In the genomic region with DNA sequence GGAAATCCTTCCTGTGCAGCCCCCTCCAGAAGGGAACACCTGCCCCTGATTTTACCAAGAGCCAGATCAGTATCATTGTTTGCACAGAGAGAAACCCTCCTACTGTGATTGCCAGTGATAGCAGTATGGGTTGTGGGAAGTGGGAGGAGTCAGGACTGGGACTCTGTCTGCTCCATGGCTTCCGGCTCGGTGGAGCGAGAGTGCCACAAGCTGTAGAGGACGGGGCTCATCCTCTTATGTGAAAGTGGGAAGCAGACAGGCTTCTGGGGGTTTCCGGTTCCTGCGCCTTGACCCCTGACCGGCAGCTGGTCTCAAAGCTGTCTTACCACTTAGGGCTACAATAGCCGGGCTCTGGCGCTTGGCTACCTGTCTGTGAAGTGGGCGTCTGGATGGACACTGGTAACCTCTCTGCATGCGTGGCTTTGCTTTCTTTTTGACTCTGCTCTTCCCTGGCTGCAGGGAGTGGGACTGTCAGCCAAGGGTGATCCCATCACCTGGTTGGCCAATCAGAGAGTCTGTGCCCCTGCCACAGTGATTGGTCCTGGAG, we compare ENCODE assay signal across 16 cellular contexts.
DNase-seq lines count a peak whose midpoint lies in the region; ATAC-seq and TF ChIP-seq lines count a peak whose summit lies in the region.
"Had no signal": no experiment of that assay in that cellular context is flagged by ENCODE, and none has a peak within 500 bp of the region (broad histone marks: within the 10 kb centered on the region; RNA-seq: fewer than 3 reads in every experiment).

No MANE protein-coding gene starts in this region.

- no peak for TF ChIP-seq POLR2A in ovary (IDR thresholded peaks at IDR 0.05)

- H3K4me1 ChIP-seq in ovary (ENCODE audit: insufficient read depth) = no peaks in the 10 kb centered on the region
- H3K4me1 ChIP-seq: ascending aorta had no signal

- no peak overlapping the region for H3K4me3 Mint-ChIP-seq in activated naive CD4-positive, alpha-beta T cell treated with anti-CD3 and anti-CD28 coated beads, Interleukin-2, amount 10 ng/mL, durations not matched to agents 7 days and 5 days
- H3K4me3 Mint-ChIP-seq: activated CD4-positive, alpha-beta T cell treated with anti-CD3 and anti-CD28 coated beads for 36 hours had no signal

- no peak overlapping the region for H3K4me3 ChIP-seq in ovary
- H3K4me3 ChIP-seq: ascending aorta, dorsolateral prefrontal cortex, MG63, PC-9 had no signal

- H3K4me1 Mint-ChIP-seq in activated naive CD4-positive, alpha-beta T cell treated with anti-CD3 and anti-CD28 coated beads, Interleukin-2, amount 10 ng/mL, durations not matched to agents 7 days and 5 days = no peaks in the 10 kb centered on the region
- H3K4me1 Mint-ChIP-seq: activated CD4-positive, alpha-beta T cell treated with anti-CD3 and anti-CD28 coated beads for 36 hours had no signal

- H3K27me3 Mint-ChIP-seq in activated naive CD4-positive, alpha-beta T cell treated with anti-CD3 and anti-CD28 coated beads, Interleukin-2, amount 10 ng/mL, durations not matched to agents 7 days and 5 days = no peaks in the 10 kb centered on the region

- TF ChIP-seq EP300 in ovary (IDR thresholded peaks at IDR 0.05) = no peak

- DNase-seq in Caki2 (ENCODE audit: low read depth) (peak; percentile 43), NCI-H1417 (lab: John Stamatoyannopoulos, UW) (peak; percentile 27 to 90 (median 75)), NCI-H510A treated with DMSO at 0.1 percent for 48 hours (lab: John Stamatoyannopoulos, UW) (peak; percentile 90), dermis microvascular lymphatic vessel endothelial cell (ENCODE audit: low read depth in 2 of 2) (peak; percentile 49 to 66), C1 segment of cervical spinal cord (lab: John Stamatoyannopoulos, UW) (no peak), ovary (no peak)
- no peak for DNase-seq in activated naive CD4-positive, alpha-beta T cell treated with anti-CD3 and anti-CD28 coated beads, Interleukin-2, amount 10 ng/mL, durations not matched to agents 7 days and 5 days
- DNase-seq: activated CD4-positive, alpha-beta T cell treated with anti-CD3 and anti-CD28 coated beads for 36 hours; activated T-cell treated with anti-CD3 and anti-CD28 coated beads, Interleukin-2, amount 50 U/mL, for 48 hours; dorsolateral prefrontal cortex; MG63; PC-9; stimulated activated naive CD4-positive, alpha-beta T cell treated with Interleukin-2 at 50 U/mL for 16 hours had no signal

- peaks cover 4% of the 10 kb centered on the region for H3K36me3 Mint-ChIP-seq in activated naive CD4-positive, alpha-beta T cell treated with anti-CD3 and anti-CD28 coated beads, Interleukin-2, amount 10 ng/mL, durations not matched to agents 7 days and 5 days

- H3K27me3 ChIP-seq in ovary = no peaks in the 10 kb centered on the region
- H3K27me3 ChIP-seq: ascending aorta, MG63 had no signal

- 93 to 95% (median 94%) methylated on average over 11 of the region's 11 CpGs for WGBS in ovary, 3 donors

- H3K36me3 ChIP-seq in ovary = no peaks in the 10 kb centered on the region
- H3K36me3 ChIP-seq: ascending aorta, MG63 had no signal

- TF ChIP-seq CTCF in ovary (IDR thresholded peaks at IDR 0.05) = no peak

- intact Hi-C loops in ovary (cut with DNase I) = no loop called here

- no peak overlapping the region for H3K27ac ChIP-seq in ovary
- H3K27ac ChIP-seq: ascending aorta, dorsolateral prefrontal cortex, PC-9 had no signal

- no peak for ATAC-seq in GM18868 (IDR thresholded peaks at IDR 0.05; ENCODE audit: unreplicated experiment)
- ATAC-seq: activated CD4-positive, alpha-beta T cell treated with anti-CD3 and anti-CD28 coated beads for 36 hours; HCT116 had no signal

- CTCF ChIA-PET in activated naive CD4-positive, alpha-beta T cell treated with anti-CD3 and anti-CD28 coated beads, Interleukin-2, amount 10 ng/mL, durations not matched to agents 7 days and 5 days (lab: Charles Lee) = no interaction called here

- H3K9me3 ChIP-seq in ovary = no peaks in the 10 kb centered on the region
- H3K9me3 ChIP-seq: ascending aorta, MG63 had no signal

- in situ Hi-C loops in Caki2 (cut with HindIII; ENCODE audit: low pct_unique_long_range_greater_than_20kb, low sequenced_read_pairs) = no loop called here

- no peaks in the 10 kb centered on the region for H3K9me3 Mint-ChIP-seq in activated naive CD4-positive, alpha-beta T cell treated with anti-CD3 and anti-CD28 coated beads, Interleukin-2, amount 10 ng/mL, durations not matched to agents 7 days and 5 days

- no peak overlapping the region for H3K27ac Mint-ChIP-seq in activated naive CD4-positive, alpha-beta T cell treated with anti-CD3 and anti-CD28 coated beads, Interleukin-2, amount 10 ng/mL, durations not matched to agents 7 days and 5 days
- H3K27ac Mint-ChIP-seq: activated CD4-positive, alpha-beta T cell treated with anti-CD3 and anti-CD28 coated beads for 36 hours had no signal

Comparison
In these comparisons a context has a peak if more than half of its experiments do, and no peak if none do; other contexts are left out.
1. DNase-seq: peak in Caki2 (single experiment), NCI-H1417 (3 of 3), NCI-H510A treated with DMSO at 0.1 percent for 48 hours (single experiment) and dermis microvascular lymphatic vessel endothelial cell (2 of 2); none in C1 segment of cervical spinal cord (0 of 14), ovary (0 of 5) and activated naive CD4-positive, alpha-beta T cell treated with anti-CD3 and anti-CD28 coated beads, Interleukin-2, amount 10 ng/mL, durations not matched to agents 7 days and 5 days (single experiment).